1 cellular context compared by ENCODE assay signal in the genomic region with DNA sequence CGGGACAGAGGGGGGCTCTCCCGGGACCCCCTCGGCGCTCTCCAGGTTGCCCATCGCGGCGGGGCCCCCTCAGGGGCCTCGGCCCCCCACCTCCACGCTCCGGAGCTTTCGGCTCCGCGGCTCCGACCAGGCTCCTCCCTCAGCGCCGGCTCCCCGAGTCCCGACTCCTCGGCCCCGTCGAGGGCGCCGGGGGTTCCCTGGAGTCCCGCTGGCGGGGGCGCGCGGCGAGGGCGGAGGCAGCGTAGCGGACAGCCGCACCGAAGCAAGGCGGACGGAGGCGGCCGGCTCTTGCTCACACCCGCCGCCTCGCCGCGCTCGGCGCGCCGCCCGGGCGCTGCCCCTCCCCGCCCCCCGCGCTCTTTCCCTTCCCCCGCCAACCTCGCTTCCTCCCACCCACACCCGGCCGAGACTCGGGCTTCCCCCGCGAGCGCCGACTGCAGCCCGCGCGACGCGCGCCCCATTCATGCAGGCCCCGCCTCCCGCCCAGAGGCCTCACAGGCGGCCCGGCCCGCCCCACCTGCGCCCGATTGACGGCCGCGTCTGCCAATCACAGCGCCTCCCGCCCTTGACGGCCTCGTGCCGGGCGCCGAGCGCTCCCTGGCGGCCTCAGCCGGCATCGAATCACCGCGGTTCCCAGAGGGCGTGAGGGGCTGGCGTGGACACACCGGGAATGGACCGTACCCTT.
A peak's percentile ranks its signal among the peaks of the same experiment; 100 is the strongest.
TF ChIP-seq lines count a peak whose summit lies in the region.

Gene FMNL3 (minus strand): TSS at position 279 of the 685 bp plus-strand sequence. CDS start 225 bp downstream, at position 54.

TF ChIP-seq in K562, 482 proteins besides CTCF, POLR2A, EP300 and RAD21 (continued from another document and continues in another):
- TF ChIP-seq GMEB1 (CRISPR knock-in tag; IDR thresholded peaks at IDR 0.05) (0 out of 2 replicates have a peak, but pooled peaks have one; percentile 17), CEBPG (CRISPR knock-in tag; IDR thresholded peaks at IDR 0.05) (peak; percentile 51; the same call in 1 of the 2 replicates), CEBPG (tag; conservative IDR thresholded peaks at IDR 0.05 in 1 of 2, IDR thresholded peaks at IDR 0.05 in 1 of 2) (no peak), HCFC1 (IDR thresholded peaks at IDR 0.05; ENCODE audit: low read depth, low read length) (0 out of 2 replicates have a peak, but pooled peaks have one; percentile 40), ZNF639 (CRISPR knock-in tag; conservative IDR thresholded peaks at IDR 0.05 in 1 of 2, IDR thresholded peaks at IDR 0.05 in 1 of 2) (peak in 1 of 2 experiments; percentile 75; a peak in 2 of 4 replicates), TCF7 (IDR thresholded peaks at IDR 0.05; ENCODE audit: borderline replicate concordance) (no peak), SRSF9 (IDR thresholded peaks at IDR 0.05; ENCODE audit: borderline replicate concordance, low read depth, low read length) (no peak), ZNF408 (CRISPR knock-in tag; IDR thresholded peaks at IDR 0.05; ENCODE audit: low read depth) (no peak), FOXM1 (IDR thresholded peaks at IDR 0.05; ENCODE audit: low read depth) (no peak), FOXM1 (CRISPR knock-in tag; IDR thresholded peaks at IDR 0.05; ENCODE audit: low read depth) (peak; percentile 92; the same call in 1 of the 2 replicates), NFIX (CRISPR knock-in tag; IDR thresholded peaks at IDR 0.05; ENCODE audit: low read depth) (no peak), ETS1 (conservative IDR thresholded peaks at IDR 0.05; ENCODE audit: control insufficient read depth, low read depth, low read length) (no peak), ZNF551 (CRISPR knock-in tag; IDR thresholded peaks at IDR 0.05) (no peak), ZBTB9 (CRISPR knock-in tag; IDR thresholded peaks at IDR 0.05) (peak; percentile 57; the same call in 1 of the 2 replicates), YY1 (IDR thresholded peaks at IDR 0.05; ENCODE audit: borderline replicate concordance in 1 of 3, control insufficient read depth in 1 of 3, extremely low read depth in 1 of 3, insufficient read depth in 3 of 3, insufficient read length in 1 of 3, insufficient replicate concordance in 2 of 3, low read depth in 1 of 3, low read length in 2 of 3) (peak in 2 of 3 experiments; percentile 52 to 71), HMGN3 (IDR thresholded peaks at IDR 0.05; ENCODE audit: borderline replicate concordance, extremely low read depth, insufficient read length, low read depth, low read length) (peak; percentile 82), MAFK (IDR thresholded peaks at IDR 0.05; ENCODE audit: low read length) (no peak), SRSF1 (IDR thresholded peaks at IDR 0.05; ENCODE audit: low read depth, low read length) (no peak), NR2C1 (IDR thresholded peaks at IDR 0.05) (no peak), NR2C1 (tag; IDR thresholded peaks at IDR 0.05) (no peak), EP400 (IDR thresholded peaks at IDR 0.05) (peak; percentile 23; the same call in 1 of the 2 replicates), NCOA4 (IDR thresholded peaks at IDR 0.05; ENCODE audit: partially characterized antibody) (no peak), SREBF2 (CRISPR knock-in tag; IDR thresholded peaks at IDR 0.05) (no peak), ZBTB7A (IDR thresholded peaks at IDR 0.05; ENCODE audit: borderline replicate concordance, control insufficient read depth, low read depth, low read length) (peak; percentile 61; the same call in 1 of the 2 replicates), DEAF1 (CRISPR knock-in tag; IDR thresholded peaks at IDR 0.05) (peak; percentile 99), CREM (IDR thresholded peaks at IDR 0.05; ENCODE audit: low read depth) (peak; percentile 69), DDX20 (tag; IDR thresholded peaks at IDR 0.05; ENCODE audit: low read depth) (no peak), ZBTB1 (CRISPR knock-in tag; IDR thresholded peaks at IDR 0.05; ENCODE audit: borderline replicate concordance, low read depth) (peak; percentile 74; the same call in 1 of the 2 replicates), ZNF75A (CRISPR knock-in tag; IDR thresholded peaks at IDR 0.05) (no peak), SRSF3 (IDR thresholded peaks at IDR 0.05; ENCODE audit: insufficient read depth, low read length) (no peak), NCOA6 (IDR thresholded peaks at IDR 0.05) (peak; percentile 81)
- TF ChIP-seq, protein P1, sequence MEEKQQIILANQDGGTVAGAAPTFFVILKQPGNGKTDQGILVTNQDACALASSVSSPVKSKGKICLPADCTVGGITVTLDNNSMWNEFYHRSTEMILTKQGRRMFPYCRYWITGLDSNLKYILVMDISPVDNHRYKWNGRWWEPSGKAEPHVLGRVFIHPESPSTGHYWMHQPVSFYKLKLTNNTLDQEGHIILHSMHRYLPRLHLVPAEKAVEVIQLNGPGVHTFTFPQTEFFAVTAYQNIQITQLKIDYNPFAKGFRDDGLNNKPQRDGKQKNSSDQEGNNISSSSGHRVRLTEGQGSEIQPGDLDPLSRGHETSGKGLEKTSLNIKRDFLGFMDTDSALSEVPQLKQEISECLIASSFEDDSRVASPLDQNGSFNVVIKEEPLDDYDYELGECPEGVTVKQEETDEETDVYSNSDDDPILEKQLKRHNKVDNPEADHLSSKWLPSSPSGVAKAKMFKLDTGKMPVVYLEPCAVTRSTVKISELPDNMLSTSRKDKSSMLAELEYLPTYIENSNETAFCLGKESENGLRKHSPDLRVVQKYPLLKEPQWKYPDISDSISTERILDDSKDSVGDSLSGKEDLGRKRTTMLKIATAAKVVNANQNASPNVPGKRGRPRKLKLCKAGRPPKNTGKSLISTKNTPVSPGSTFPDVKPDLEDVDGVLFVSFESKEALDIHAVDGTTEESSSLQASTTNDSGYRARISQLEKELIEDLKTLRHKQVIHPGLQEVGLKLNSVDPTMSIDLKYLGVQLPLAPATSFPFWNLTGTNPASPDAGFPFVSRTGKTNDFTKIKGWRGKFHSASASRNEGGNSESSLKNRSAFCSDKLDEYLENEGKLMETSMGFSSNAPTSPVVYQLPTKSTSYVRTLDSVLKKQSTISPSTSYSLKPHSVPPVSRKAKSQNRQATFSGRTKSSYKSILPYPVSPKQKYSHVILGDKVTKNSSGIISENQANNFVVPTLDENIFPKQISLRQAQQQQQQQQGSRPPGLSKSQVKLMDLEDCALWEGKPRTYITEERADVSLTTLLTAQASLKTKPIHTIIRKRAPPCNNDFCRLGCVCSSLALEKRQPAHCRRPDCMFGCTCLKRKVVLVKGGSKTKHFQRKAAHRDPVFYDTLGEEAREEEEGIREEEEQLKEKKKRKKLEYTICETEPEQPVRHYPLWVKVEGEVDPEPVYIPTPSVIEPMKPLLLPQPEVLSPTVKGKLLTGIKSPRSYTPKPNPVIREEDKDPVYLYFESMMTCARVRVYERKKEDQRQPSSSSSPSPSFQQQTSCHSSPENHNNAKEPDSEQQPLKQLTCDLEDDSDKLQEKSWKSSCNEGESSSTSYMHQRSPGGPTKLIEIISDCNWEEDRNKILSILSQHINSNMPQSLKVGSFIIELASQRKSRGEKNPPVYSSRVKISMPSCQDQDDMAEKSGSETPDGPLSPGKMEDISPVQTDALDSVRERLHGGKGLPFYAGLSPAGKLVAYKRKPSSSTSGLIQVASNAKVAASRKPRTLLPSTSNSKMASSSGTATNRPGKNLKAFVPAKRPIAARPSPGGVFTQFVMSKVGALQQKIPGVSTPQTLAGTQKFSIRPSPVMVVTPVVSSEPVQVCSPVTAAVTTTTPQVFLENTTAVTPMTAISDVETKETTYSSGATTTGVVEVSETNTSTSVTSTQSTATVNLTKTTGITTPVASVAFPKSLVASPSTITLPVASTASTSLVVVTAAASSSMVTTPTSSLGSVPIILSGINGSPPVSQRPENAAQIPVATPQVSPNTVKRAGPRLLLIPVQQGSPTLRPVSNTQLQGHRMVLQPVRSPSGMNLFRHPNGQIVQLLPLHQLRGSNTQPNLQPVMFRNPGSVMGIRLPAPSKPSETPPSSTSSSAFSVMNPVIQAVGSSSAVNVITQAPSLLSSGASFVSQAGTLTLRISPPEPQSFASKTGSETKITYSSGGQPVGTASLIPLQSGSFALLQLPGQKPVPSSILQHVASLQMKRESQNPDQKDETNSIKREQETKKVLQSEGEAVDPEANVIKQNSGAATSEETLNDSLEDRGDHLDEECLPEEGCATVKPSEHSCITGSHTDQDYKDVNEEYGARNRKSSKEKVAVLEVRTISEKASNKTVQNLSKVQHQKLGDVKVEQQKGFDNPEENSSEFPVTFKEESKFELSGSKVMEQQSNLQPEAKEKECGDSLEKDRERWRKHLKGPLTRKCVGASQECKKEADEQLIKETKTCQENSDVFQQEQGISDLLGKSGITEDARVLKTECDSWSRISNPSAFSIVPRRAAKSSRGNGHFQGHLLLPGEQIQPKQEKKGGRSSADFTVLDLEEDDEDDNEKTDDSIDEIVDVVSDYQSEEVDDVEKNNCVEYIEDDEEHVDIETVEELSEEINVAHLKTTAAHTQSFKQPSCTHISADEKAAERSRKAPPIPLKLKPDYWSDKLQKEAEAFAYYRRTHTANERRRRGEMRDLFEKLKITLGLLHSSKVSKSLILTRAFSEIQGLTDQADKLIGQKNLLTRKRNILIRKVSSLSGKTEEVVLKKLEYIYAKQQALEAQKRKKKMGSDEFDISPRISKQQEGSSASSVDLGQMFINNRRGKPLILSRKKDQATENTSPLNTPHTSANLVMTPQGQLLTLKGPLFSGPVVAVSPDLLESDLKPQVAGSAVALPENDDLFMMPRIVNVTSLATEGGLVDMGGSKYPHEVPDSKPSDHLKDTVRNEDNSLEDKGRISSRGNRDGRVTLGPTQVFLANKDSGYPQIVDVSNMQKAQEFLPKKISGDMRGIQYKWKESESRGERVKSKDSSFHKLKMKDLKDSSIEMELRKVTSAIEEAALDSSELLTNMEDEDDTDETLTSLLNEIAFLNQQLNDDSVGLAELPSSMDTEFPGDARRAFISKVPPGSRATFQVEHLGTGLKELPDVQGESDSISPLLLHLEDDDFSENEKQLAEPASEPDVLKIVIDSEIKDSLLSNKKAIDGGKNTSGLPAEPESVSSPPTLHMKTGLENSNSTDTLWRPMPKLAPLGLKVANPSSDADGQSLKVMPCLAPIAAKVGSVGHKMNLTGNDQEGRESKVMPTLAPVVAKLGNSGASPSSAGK (IDR thresholded peaks at IDR 0.05) = peak; percentile 99
- TF ChIP-seq, protein P2, sequence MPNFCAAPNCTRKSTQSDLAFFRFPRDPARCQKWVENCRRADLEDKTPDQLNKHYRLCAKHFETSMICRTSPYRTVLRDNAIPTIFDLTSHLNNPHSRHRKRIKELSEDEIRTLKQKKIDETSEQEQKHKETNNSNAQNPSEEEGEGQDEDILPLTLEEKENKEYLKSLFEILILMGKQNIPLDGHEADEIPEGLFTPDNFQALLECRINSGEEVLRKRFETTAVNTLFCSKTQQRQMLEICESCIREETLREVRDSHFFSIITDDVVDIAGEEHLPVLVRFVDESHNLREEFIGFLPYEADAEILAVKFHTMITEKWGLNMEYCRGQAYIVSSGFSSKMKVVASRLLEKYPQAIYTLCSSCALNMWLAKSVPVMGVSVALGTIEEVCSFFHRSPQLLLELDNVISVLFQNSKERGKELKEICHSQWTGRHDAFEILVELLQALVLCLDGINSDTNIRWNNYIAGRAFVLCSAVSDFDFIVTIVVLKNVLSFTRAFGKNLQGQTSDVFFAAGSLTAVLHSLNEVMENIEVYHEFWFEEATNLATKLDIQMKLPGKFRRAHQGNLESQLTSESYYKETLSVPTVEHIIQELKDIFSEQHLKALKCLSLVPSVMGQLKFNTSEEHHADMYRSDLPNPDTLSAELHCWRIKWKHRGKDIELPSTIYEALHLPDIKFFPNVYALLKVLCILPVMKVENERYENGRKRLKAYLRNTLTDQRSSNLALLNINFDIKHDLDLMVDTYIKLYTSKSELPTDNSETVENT (CRISPR knock-in tag; IDR thresholded peaks at IDR 0.05) = peak; percentile 69; the same call in 1 of the 2 replicates
